ENCODE assay signal across 8 cellular contexts in genomic region chr19:18109731-18110671, GRCh38. TPM values are rescaled to one million over a fixed set of nuclear protein-coding genes. Genes with fewer than 3 reads are reported as not detected.
DNase-seq lines count a peak whose midpoint lies in the region; ATAC-seq and TF ChIP-seq lines count a peak whose summit lies in the region.

No MANE protein-coding gene starts in this region.

- peak; percentile 80 for ATAC-seq in activated T-helper 17 cell treated with anti-CD3 and anti-CD28 coated beads, Interleukin-2, amount 50 U/mL, for 72 hours (replicated peaks)
- ATAC-seq in omental fat pad (ENCODE audit: low FRiP score) (peak; percentile 63), HG03135 (IDR thresholded peaks at IDR 0.05; ENCODE audit: unreplicated experiment) (no peak), HG03175 (IDR thresholded peaks at IDR 0.05; ENCODE audit: unreplicated experiment) (no peak)

- peak overlapping the region; percentile 67 for H3K4me3 Mint-ChIP-seq in activated T-helper 17 cell treated with anti-CD3 and anti-CD28 coated beads, Interleukin-2, amount 50 U/mL, for 72 hours
- H3K4me3 Mint-ChIP-seq in glutamatergic neuron (ENCODE audit: unreplicated experiment), result peak overlapping the region; percentile 76

- peak overlapping the region; percentile 76; the same call in 1 of the 2 replicates for H3K4me3 ChIP-seq in GM08714 (ENCODE audit: low read length)

- peaks cover 7% of the 10 kb centered on the region for H3K4me1 Mint-ChIP-seq in activated T-helper 17 cell treated with anti-CD3 and anti-CD28 coated beads, Interleukin-2, amount 50 U/mL, for 72 hours
- peaks cover 6% of the 10 kb centered on the region for H3K4me1 Mint-ChIP-seq in glutamatergic neuron (ENCODE audit: low read depth, unreplicated experiment)

- no peaks in the 10 kb centered on the region for H3K9me3 Mint-ChIP-seq in activated T-helper 17 cell treated with anti-CD3 and anti-CD28 coated beads, Interleukin-2, amount 50 U/mL, for 72 hours
- peaks cover 8% of the 10 kb centered on the region for H3K9me3 Mint-ChIP-seq in glutamatergic neuron (ENCODE audit: unreplicated experiment)

- DNase-seq in LoVo (ENCODE audit: low spot score) (peak; percentile 44), glutamatergic neuron (peak; percentile 67), omental fat pad (ENCODE audit: low spot score) (no peak), GF-D8 (lab: John Stamatoyannopoulos, UW) (no peak)

- no peaks in the 10 kb centered on the region for H3K27me3 Mint-ChIP-seq in activated T-helper 17 cell treated with anti-CD3 and anti-CD28 coated beads, Interleukin-2, amount 50 U/mL, for 72 hours
- H3K27me3 Mint-ChIP-seq in glutamatergic neuron (ENCODE audit: unreplicated experiment), result peaks cover 5% of the 10 kb centered on the region

- H3K27ac Mint-ChIP-seq in activated T-helper 17 cell treated with anti-CD3 and anti-CD28 coated beads, Interleukin-2, amount 50 U/mL, for 72 hours, result peak overlapping the region; percentile 72
- H3K27ac Mint-ChIP-seq in glutamatergic neuron (ENCODE audit: unreplicated experiment), result no peak overlapping the region

- TF ChIP-seq CTCF in glutamatergic neuron (IDR thresholded peaks at IDR 0.05; ENCODE audit: partially characterized antibody, unreplicated experiment), result no peak
- TF ChIP-seq CTCF in omental fat pad (IDR thresholded peaks at IDR 0.05), result no peak

- H3K36me3 Mint-ChIP-seq in activated T-helper 17 cell treated with anti-CD3 and anti-CD28 coated beads, Interleukin-2, amount 50 U/mL, for 72 hours (ENCODE audit: low read depth), result peaks cover 72% of the 10 kb centered on the region
- H3K36me3 Mint-ChIP-seq in glutamatergic neuron (ENCODE audit: unreplicated experiment), result no peaks in the 10 kb centered on the region

RNA-seq across cellular contexts. Expression of gene MAST3, which starts 12.4 kb away (rescaled TPM):
- 10 to 100 TPM; 23.5 to 46.6 TPM for total RNA-seq in activated T-helper 17 cell treated with anti-CD3 and anti-CD28 coated beads, Interleukin-2, amount 50 U/mL, for 72 hours
- 16.6 TPM for total RNA-seq in glutamatergic neuron (ENCODE audit: unreplicated experiment)
- 10 to 100 TPM in 2 of 4 donors, 1 to 10 TPM in 2; 4.5 to 14.8 (median 8.9) TPM for total RNA-seq in omental fat pad

RNA-seq across cellular contexts. Expression of gene IL12RB1, which starts 23.3 kb away (rescaled TPM):
- 10 to 100 TPM; 28.6 to 54.5 TPM for total RNA-seq in activated T-helper 17 cell treated with anti-CD3 and anti-CD28 coated beads, Interleukin-2, amount 50 U/mL, for 72 hours
- total RNA-seq in glutamatergic neuron (ENCODE audit: unreplicated experiment) (not detected), omental fat pad (1 to 10 TPM; 1.1 to 4.4 (median 1.6) TPM)

RNA-seq across cellular contexts. Expression of gene PIK3R2, which starts 43.0 kb away (rescaled TPM):
- total RNA-seq in activated T-helper 17 cell treated with anti-CD3 and anti-CD28 coated beads, Interleukin-2, amount 50 U/mL, for 72 hours, result 10 to 100 TPM; 13.0 to 21.8 TPM
- 36.4 TPM for total RNA-seq in glutamatergic neuron (ENCODE audit: unreplicated experiment)
- total RNA-seq in omental fat pad, result 10 to 100 TPM in 1 of 4 donors, 1 to 10 TPM in 3; 6.3 to 11.7 (median 7.4) TPM

Comparison
In these comparisons a context has a peak if more than half of its experiments do, and no peak if none do; other contexts are left out.
1. DNase-seq: peak in LoVo (single experiment) and glutamatergic neuron (single experiment); none in omental fat pad (single experiment) and GF-D8 (single experiment).
2. ATAC-seq: peak in activated T-helper 17 cell treated with anti-CD3 and anti-CD28 coated beads, Interleukin-2, amount 50 U/mL, for 72 hours (single experiment) and omental fat pad (single experiment); none in HG03135 (single experiment) and HG03175 (single experiment).
3. RNA of gene IL12RB1, which starts 23.3 kb away (total RNA-seq): 28.6 to 54.5 TPM in activated T-helper 17 cell treated with anti-CD3 and anti-CD28 coated beads, Interleukin-2, amount 50 U/mL, for 72 hours; 1.1 to 4.4 TPM in omental fat pad and not detected in glutamatergic neuron (single experiment); every median in the first group is over 4 times any median in the second.